Comparison of ENCODE assay signal across 1 cellular context in genomic region chr19:39390759-39391592, GRCh38.
A peak's percentile ranks its signal among the peaks of the same experiment; 100 is the strongest.
TF ChIP-seq lines count a peak whose summit lies in the region.

A gene with protein sequence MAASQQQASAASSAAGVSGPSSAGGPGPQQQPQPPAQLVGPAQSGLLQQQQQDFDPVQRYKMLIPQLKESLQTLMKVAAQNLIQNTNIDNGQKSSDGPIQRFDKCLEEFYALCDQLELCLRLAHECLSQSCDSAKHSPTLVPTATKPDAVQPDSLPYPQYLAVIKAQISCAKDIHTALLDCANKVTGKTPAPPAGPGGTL (plus strand): TSS chr19:39391378. CDS start chr19:39391423, 45 bp downstream.
Gene PAF1 (minus strand): TSS chr19:39391106. CDS start chr19:39390864, 242 bp downstream.

TF ChIP-seq in HEK293, 187 proteins besides CTCF, POLR2A, EP300 and RAD21 (continued from another document and continues in another):
- no peak; the same call in 1 of the 2 replicates for TF ChIP-seq ZSCAN16 (tag by site-specific recombination; IDR thresholded peaks at IDR 0.05)
- TF ChIP-seq ZXDB (tag by site-specific recombination; IDR thresholded peaks at IDR 0.05) = peak; percentile 98
- TF ChIP-seq SP2 (tag by site-specific recombination; IDR thresholded peaks at IDR 0.05) = peak; percentile 100
- TF ChIP-seq ZNF416 (tag by site-specific recombination; IDR thresholded peaks at IDR 0.05) = no peak
- TF ChIP-seq ZNF600 (tag by site-specific recombination; IDR thresholded peaks at IDR 0.05) = peak; percentile 100
- peak; percentile 88 for TF ChIP-seq KLF1 (tag by site-specific recombination; IDR thresholded peaks at IDR 0.05)
- TF ChIP-seq HOXC10 (CRISPR knock-in tag; IDR thresholded peaks at IDR 0.05) = no peak
- peak; percentile 14; the same call in 1 of the 2 replicates for TF ChIP-seq ZNF223 (tag by site-specific recombination; IDR thresholded peaks at IDR 0.05)
- TF ChIP-seq MYNN (tag by site-specific recombination; IDR thresholded peaks at IDR 0.05; ENCODE audit: borderline replicate concordance) = peak; percentile 80
- peak; percentile 95 for TF ChIP-seq ZIC2 (tag by site-specific recombination; IDR thresholded peaks at IDR 0.05)
- no peak for TF ChIP-seq GLI2 (tag by site-specific recombination; IDR thresholded peaks at IDR 0.05; ENCODE audit: borderline replicate concordance, low read depth)
- no peak for TF ChIP-seq ZBTB49 (tag by site-specific recombination; IDR thresholded peaks at IDR 0.05; ENCODE audit: low read depth)
- TF ChIP-seq, protein P1, sequence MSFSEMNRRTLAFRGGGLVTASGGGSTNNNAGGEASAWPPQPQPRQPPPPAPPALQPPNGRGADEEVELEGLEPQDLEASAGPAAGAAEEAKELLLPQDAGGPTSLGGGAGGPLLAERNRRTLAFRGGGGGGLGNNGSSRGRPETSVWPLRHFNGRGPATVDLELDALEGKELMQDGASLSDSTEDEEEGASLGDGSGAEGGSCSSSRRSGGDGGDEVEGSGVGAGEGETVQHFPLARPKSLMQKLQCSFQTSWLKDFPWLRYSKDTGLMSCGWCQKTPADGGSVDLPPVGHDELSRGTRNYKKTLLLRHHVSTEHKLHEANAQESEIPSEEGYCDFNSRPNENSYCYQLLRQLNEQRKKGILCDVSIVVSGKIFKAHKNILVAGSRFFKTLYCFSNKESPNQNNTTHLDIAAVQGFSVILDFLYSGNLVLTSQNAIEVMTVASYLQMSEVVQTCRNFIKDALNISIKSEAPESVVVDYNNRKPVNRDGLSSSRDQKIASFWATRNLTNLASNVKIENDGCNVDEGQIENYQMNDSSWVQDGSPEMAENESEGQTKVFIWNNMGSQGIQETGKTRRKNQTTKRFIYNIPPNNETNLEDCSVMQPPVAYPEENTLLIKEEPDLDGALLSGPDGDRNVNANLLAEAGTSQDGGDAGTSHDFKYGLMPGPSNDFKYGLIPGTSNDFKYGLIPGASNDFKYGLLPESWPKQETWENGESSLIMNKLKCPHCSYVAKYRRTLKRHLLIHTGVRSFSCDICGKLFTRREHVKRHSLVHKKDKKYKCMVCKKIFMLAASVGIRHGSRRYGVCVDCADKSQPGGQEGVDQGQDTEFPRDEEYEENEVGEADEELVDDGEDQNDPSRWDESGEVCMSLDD (tag by site-specific recombination; IDR thresholded peaks at IDR 0.05) = peak; percentile 99
- peak; percentile 97 for TF ChIP-seq ZNF501 (tag by site-specific recombination; IDR thresholded peaks at IDR 0.05)
- TF ChIP-seq ZNF211 (tag by site-specific recombination; IDR thresholded peaks at IDR 0.05; ENCODE audit: low read depth) = no peak
- TF ChIP-seq GLIS2 (tag by site-specific recombination; IDR thresholded peaks at IDR 0.05) = peak; percentile 97
- peak; percentile 100 for TF ChIP-seq ZNF335 (tag by site-specific recombination; conservative IDR thresholded peaks at IDR 0.05)
- peak; percentile 81 for TF ChIP-seq PBX3 (CRISPR knock-in tag; IDR thresholded peaks at IDR 0.05)
- 0 out of 2 replicates have a peak, but pooled peaks have one; percentile 1 for TF ChIP-seq ZNF248 (tag by site-specific recombination; IDR thresholded peaks at IDR 0.05)
- peak; percentile 89 for TF ChIP-seq ZNF843 (tag by site-specific recombination; IDR thresholded peaks at IDR 0.05)
- TF ChIP-seq ZNF354C (tag by site-specific recombination; IDR thresholded peaks at IDR 0.05; ENCODE audit: borderline replicate concordance, low read depth) = no peak
- 0 out of 2 replicates have a peak, but pooled peaks have one; percentile 27 for TF ChIP-seq ZNF664 (tag by site-specific recombination; IDR thresholded peaks at IDR 0.05)
- TF ChIP-seq ZNF777 (tag by site-specific recombination; IDR thresholded peaks at IDR 0.05; ENCODE audit: borderline replicate concordance) = peak; percentile 96; the same call in 1 of the 2 replicates
- no peak for TF ChIP-seq SETDB1 (IDR thresholded peaks at IDR 0.05; ENCODE audit: insufficient read length, low read length)
- TF ChIP-seq ZNF155 (tag by site-specific recombination; IDR thresholded peaks at IDR 0.05) = no peak
- no peak for TF ChIP-seq TRIM28 (IDR thresholded peaks at IDR 0.05; ENCODE audit: borderline replicate concordance, low read length)
- TF ChIP-seq BCL11B (tag by site-specific recombination; IDR thresholded peaks at IDR 0.05; ENCODE audit: low read depth) = peak; percentile 61; the same call in 1 of the 2 replicates
- no peak; the same call in 1 of the 2 replicates for TF ChIP-seq GFI1B (tag by site-specific recombination; IDR thresholded peaks at IDR 0.05)
- TF ChIP-seq FEZF1 (tag by site-specific recombination; IDR thresholded peaks at IDR 0.05) = peak; percentile 60
- peak; percentile 91 for TF ChIP-seq ZNF239 (tag by site-specific recombination; IDR thresholded peaks at IDR 0.05)
- TF ChIP-seq OSR2 (tag by site-specific recombination; IDR thresholded peaks at IDR 0.05) = no peak
- peak; percentile 92 for TF ChIP-seq ZFP69B (tag by site-specific recombination; IDR thresholded peaks at IDR 0.05)
- TF ChIP-seq ZNF394 (tag by site-specific recombination; IDR thresholded peaks at IDR 0.05; ENCODE audit: borderline replicate concordance) = peak; percentile 67; the same call in 1 of the 2 replicates
- peak; percentile 99 for TF ChIP-seq ATF2 (tag by site-specific recombination; IDR thresholded peaks at IDR 0.05; ENCODE audit: low read depth)
- peak; percentile 93 for TF ChIP-seq ZNF692 (tag by site-specific recombination; IDR thresholded peaks at IDR 0.05)
- TF ChIP-seq ZNF157 (tag by site-specific recombination; IDR thresholded peaks at IDR 0.05) = no peak
- TF ChIP-seq KLF9 (tag by site-specific recombination; IDR thresholded peaks at IDR 0.05; ENCODE audit: low read depth) = peak; percentile 99
- peak; percentile 97 for TF ChIP-seq SP3 (tag by site-specific recombination; IDR thresholded peaks at IDR 0.05)
- TF ChIP-seq ZNF324 (tag by site-specific recombination; IDR thresholded peaks at IDR 0.05) = peak; percentile 99
- TF ChIP-seq EGR2 (tag by site-specific recombination; IDR thresholded peaks at IDR 0.05; ENCODE audit: low read depth) = peak; percentile 97
- no peak for TF ChIP-seq ZNF138 (tag by site-specific recombination; IDR thresholded peaks at IDR 0.05; ENCODE audit: borderline replicate concordance)
- TF ChIP-seq, protein P2, sequence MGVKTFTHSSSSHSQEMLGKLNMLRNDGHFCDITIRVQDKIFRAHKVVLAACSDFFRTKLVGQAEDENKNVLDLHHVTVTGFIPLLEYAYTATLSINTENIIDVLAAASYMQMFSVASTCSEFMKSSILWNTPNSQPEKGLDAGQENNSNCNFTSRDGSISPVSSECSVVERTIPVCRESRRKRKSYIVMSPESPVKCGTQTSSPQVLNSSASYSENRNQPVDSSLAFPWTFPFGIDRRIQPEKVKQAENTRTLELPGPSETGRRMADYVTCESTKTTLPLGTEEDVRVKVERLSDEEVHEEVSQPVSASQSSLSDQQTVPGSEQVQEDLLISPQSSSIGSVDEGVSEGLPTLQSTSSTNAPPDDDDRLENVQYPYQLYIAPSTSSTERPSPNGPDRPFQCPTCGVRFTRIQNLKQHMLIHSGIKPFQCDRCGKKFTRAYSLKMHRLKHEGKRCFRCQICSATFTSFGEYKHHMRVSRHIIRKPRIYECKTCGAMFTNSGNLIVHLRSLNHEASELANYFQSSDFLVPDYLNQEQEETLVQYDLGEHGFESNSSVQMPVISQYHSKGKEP (tag by site-specific recombination; IDR thresholded peaks at IDR 0.05) = no peak
- peak; percentile 82 for TF ChIP-seq ZBTB6 (tag by site-specific recombination; IDR thresholded peaks at IDR 0.05)
- TF ChIP-seq, protein P3, sequence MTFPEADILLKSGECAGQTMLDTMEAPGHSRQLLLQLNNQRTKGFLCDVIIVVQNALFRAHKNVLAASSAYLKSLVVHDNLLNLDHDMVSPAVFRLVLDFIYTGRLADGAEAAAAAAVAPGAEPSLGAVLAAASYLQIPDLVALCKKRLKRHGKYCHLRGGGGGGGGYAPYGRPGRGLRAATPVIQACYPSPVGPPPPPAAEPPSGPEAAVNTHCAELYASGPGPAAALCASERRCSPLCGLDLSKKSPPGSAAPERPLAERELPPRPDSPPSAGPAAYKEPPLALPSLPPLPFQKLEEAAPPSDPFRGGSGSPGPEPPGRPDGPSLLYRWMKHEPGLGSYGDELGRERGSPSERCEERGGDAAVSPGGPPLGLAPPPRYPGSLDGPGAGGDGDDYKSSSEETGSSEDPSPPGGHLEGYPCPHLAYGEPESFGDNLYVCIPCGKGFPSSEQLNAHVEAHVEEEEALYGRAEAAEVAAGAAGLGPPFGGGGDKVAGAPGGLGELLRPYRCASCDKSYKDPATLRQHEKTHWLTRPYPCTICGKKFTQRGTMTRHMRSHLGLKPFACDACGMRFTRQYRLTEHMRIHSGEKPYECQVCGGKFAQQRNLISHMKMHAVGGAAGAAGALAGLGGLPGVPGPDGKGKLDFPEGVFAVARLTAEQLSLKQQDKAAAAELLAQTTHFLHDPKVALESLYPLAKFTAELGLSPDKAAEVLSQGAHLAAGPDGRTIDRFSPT (tag by site-specific recombination; IDR thresholded peaks at IDR 0.05) = peak; percentile 84; the same call in 1 of the 2 replicates
- TF ChIP-seq ZBTB7A (tag by site-specific recombination; IDR thresholded peaks at IDR 0.05; ENCODE audit: low read depth) = peak; percentile 100
- TF ChIP-seq ZFHX2 (tag by site-specific recombination; conservative IDR thresholded peaks at IDR 0.05) = peak; percentile 97
- TF ChIP-seq ZNF10 (tag by site-specific recombination; IDR thresholded peaks at IDR 0.05) = peak; percentile 92
- peak; percentile 100 for TF ChIP-seq ZNF629 (tag by site-specific recombination; IDR thresholded peaks at IDR 0.05)
